ENCODE assay signal across 12 cellular contexts in genomic region chr2:165863816-165864221, GRCh38.
A peak's percentile ranks its signal among the peaks of the same experiment; 100 is the strongest.
DNase-seq lines count a peak whose midpoint lies in the region; ATAC-seq and TF ChIP-seq lines count a peak whose summit lies in the region.
"Had no signal": no experiment of that assay in that cellular context is flagged by ENCODE, and none has a peak within 500 bp of the region (broad histone marks: within the 10 kb centered on the region; RNA-seq: fewer than 3 reads in every experiment).

No MANE protein-coding gene starts in this region.

- peaks cover 9% of the 10 kb centered on the region for H3K9me3 ChIP-seq in H9 (ENCODE audit: control insufficient read depth, low read depth, low read length)
- H3K9me3 ChIP-seq in lower lobe of right lung = peaks cover 16% of the 10 kb centered on the region

- no peak overlapping the region for H2BK120ac ChIP-seq in H9 (ENCODE audit: low read depth, low read length, poor library complexity, severe bottlenecking)

- no peak overlapping the region for H4K91ac ChIP-seq in H9 (ENCODE audit: insufficient read length, low read depth, low read length)

- H2BK20ac ChIP-seq in H9 (ENCODE audit: low read depth, low read length, poor library complexity, severe bottlenecking) = no peak overlapping the region

- H3K23me2 ChIP-seq in H9 (ENCODE audit: insufficient read length, low read depth, low read length, poor library complexity, severe bottlenecking) = no peaks in the 10 kb centered on the region

- no peak overlapping the region for H3K56ac ChIP-seq in H9 (ENCODE audit: insufficient read length, low read depth, low read length)

- WGBS in H9 (ENCODE audit: extremely low coverage, insufficient read length, low lambda C conversion rate) = no CpG with 5 or more reads among the region's 5 CpGs

- H3K79me2 ChIP-seq in H9 (ENCODE audit: insufficient read depth, low read length) = no peaks in the 10 kb centered on the region

- H2BK5ac ChIP-seq in H9 (ENCODE audit: insufficient read length, low read length) = no peak overlapping the region

- H3K27me3 ChIP-seq in GM06990 (replicated peaks; ENCODE audit: control insufficient read depth, insufficient read depth, low read length) = no peaks in the 10 kb centered on the region
- no peaks in the 10 kb centered on the region for H3K27me3 ChIP-seq in H9 (ENCODE audit: insufficient read depth, low read length)
- H3K27me3 ChIP-seq in lower lobe of right lung (ENCODE audit: low read depth) = no peaks in the 10 kb centered on the region

- peaks cover 8% of the 10 kb centered on the region for H3K9me3 Mint-ChIP-seq in natural killer cell treated with Interleukin-12 subunit alpha and Interleukin-12 subunit beta and Interleukin-15 and Interleukin-18, amount 100 ng/mL, for 72 hours
- H3K9me3 Mint-ChIP-seq in H9 = peaks cover 28 to 29% of the 10 kb centered on the region in 2 experiments

- no peak for TF ChIP-seq CTCF in GM06990 (IDR thresholded peaks at IDR 0.05; ENCODE audit: insufficient read depth, low read length, poor library complexity, severe bottlenecking)
- TF ChIP-seq CTCF in H9 (conservative IDR thresholded peaks at IDR 0.05) = no peak
- TF ChIP-seq CTCF in lower lobe of right lung (IDR thresholded peaks at IDR 0.05) = no peak

- H3K27me3 Mint-ChIP-seq in natural killer cell treated with Interleukin-12 subunit alpha and Interleukin-12 subunit beta and Interleukin-15 and Interleukin-18, amount 100 ng/mL, for 72 hours = no peaks in the 10 kb centered on the region
- no peaks in the 10 kb centered on the region; the same call in 1 of the 2 replicates for H3K27me3 Mint-ChIP-seq in H9 (ENCODE audit: low read depth)

- H3K4me2 ChIP-seq in H9 (ENCODE audit: insufficient read depth, insufficient read length, low read length) = no peak overlapping the region

- H3K36me3 Mint-ChIP-seq in natural killer cell treated with Interleukin-12 subunit alpha and Interleukin-12 subunit beta and Interleukin-15 and Interleukin-18, amount 100 ng/mL, for 72 hours = peaks cover 12% of the 10 kb centered on the region
- peaks cover 15 to 34% (median 31%) of the 10 kb centered on the region in 3 experiments for H3K36me3 Mint-ChIP-seq in H9 (ENCODE audit: insufficient read depth in 1 of 3, low read depth in 3 of 3)

- H3K18ac ChIP-seq in H9 (ENCODE audit: insufficient read length, low read depth, low read length) = no peak overlapping the region

- H3K4me3 ChIP-seq in GM06990 (replicated peaks; ENCODE audit: low read depth, low read length) (no peak overlapping the region), lower lobe of right lung (no peak overlapping the region)
- H3K4me3 ChIP-seq: SK-N-MC had no signal

- H3K4me1 ChIP-seq in H9 (ENCODE audit: insufficient read depth, low read length) (no peaks in the 10 kb centered on the region), lower lobe of right lung (no peaks in the 10 kb centered on the region)

- no peak overlapping the region for H3T11ph ChIP-seq in H9 (ENCODE audit: low read length)

- no peak overlapping the region for H4K5ac ChIP-seq in H9 (ENCODE audit: insufficient read length, low read depth, low read length)

- no peak overlapping the region for H2AK5ac ChIP-seq in H9 (ENCODE audit: insufficient read length, low read length)

- H4K8ac ChIP-seq in H9 (replicated peaks; ENCODE audit: insufficient read length, low read depth, low read length) = no peak overlapping the region

- H3K4ac ChIP-seq in H9 (ENCODE audit: low read depth, low read length) = no peak overlapping the region

- no peak overlapping the region for H2BK12ac ChIP-seq in H9 (ENCODE audit: insufficient read length, low read depth, low read length)

- H3K4me1 Mint-ChIP-seq in natural killer cell treated with Interleukin-12 subunit alpha and Interleukin-12 subunit beta and Interleukin-15 and Interleukin-18, amount 100 ng/mL, for 72 hours (ENCODE audit: low read depth in 2 of 2) = no peaks in the 10 kb centered on the region
- H3K4me1 Mint-ChIP-seq in H9 = no peaks in the 10 kb centered on the region

- H3K14ac ChIP-seq in H9 (ENCODE audit: insufficient read depth, low read length) = no peak overlapping the region

- H3K27ac Mint-ChIP-seq in natural killer cell treated with Interleukin-12 subunit alpha and Interleukin-12 subunit beta and Interleukin-15 and Interleukin-18, amount 100 ng/mL, for 72 hours = no peak overlapping the region
- H3K27ac Mint-ChIP-seq in H9 = no peak overlapping the region
- H3K27ac Mint-ChIP-seq: activated T-cell treated with anti-CD3 and anti-CD28 coated beads, Interleukin-2, amount 50 U/mL, for 72 hours had no signal

- no peaks in the 10 kb centered on the region for H3K79me1 ChIP-seq in H9 (ENCODE audit: insufficient read depth, low read depth, low read length, poor library complexity, severe bottlenecking)

- DNase-seq in GM06990 (ENCODE audit: extremely low read depth, insufficient read length) (peak; percentile 9), cerebellar cortex (ENCODE audit: low spot score) (peak; percentile 65), NCI-H2107 (lab: John Stamatoyannopoulos, UW) (no peak), H9 (no peak), lower lobe of right lung (no peak)
- no peak for DNase-seq in natural killer cell treated with Interleukin-12 subunit alpha and Interleukin-12 subunit beta and Interleukin-15 and Interleukin-18, amount 100 ng/mL, for 72 hours (ENCODE audit: low spot score)
- DNase-seq: GOT3; stimulated activated CD4-positive, alpha-beta T cell treated with anti-CD3 and anti-CD28 coated beads, Interleukin-12 subunit alpha, Interleukin-12 subunit beta, amount 100 ng/mL, for 4 hours had no signal

- intact Hi-C loops in lower lobe of right lung (cut with DNase I) = no loop called here

- H3K27ac ChIP-seq in H9 (ENCODE audit: insufficient read length, low read depth, low read length) = no peak overlapping the region
- H3K27ac ChIP-seq in lower lobe of right lung = no peak overlapping the region
- H3K27ac ChIP-seq: SK-N-MC had no signal

- no peak overlapping the region for H3K4me3 Mint-ChIP-seq in natural killer cell treated with Interleukin-12 subunit alpha and Interleukin-12 subunit beta and Interleukin-15 and Interleukin-18, amount 100 ng/mL, for 72 hours
- no peak overlapping the region for H3K4me3 Mint-ChIP-seq in H9
- H3K4me3 Mint-ChIP-seq: activated T-cell treated with anti-CD3 and anti-CD28 coated beads, Interleukin-2, amount 50 U/mL, for 72 hours had no signal

- no peaks in the 10 kb centered on the region for H3K36me3 ChIP-seq in GM06990 (ENCODE audit: control insufficient read depth, insufficient read depth, low read length)
- no peaks in the 10 kb centered on the region for H3K36me3 ChIP-seq in lower lobe of right lung

- no peak overlapping the region for H3K23ac ChIP-seq in H9 (ENCODE audit: insufficient read length, low read depth, low read length)

- no peaks in the 10 kb centered on the region for H4K20me1 ChIP-seq in H9 (ENCODE audit: control insufficient read depth, insufficient read depth, insufficient read length)

- H2AFZ ChIP-seq in H9 (ENCODE audit: low read length) = no peak overlapping the region

- H2BK15ac ChIP-seq in H9 (ENCODE audit: low read depth, low read length) = no peak overlapping the region

- ATAC-seq in GM19043 (IDR thresholded peaks at IDR 0.05; ENCODE audit: low read depth, unreplicated experiment) (peak; percentile 66), HG02973 (IDR thresholded peaks at IDR 0.05; ENCODE audit: unreplicated experiment) (peak; percentile 76), lower lobe of right lung (no peak)
- no peak for ATAC-seq in natural killer cell treated with Interleukin-12 subunit alpha and Interleukin-12 subunit beta and Interleukin-15 and Interleukin-18, amount 100 ng/mL, for 72 hours

- H3K9ac ChIP-seq in H9 (ENCODE audit: extremely low read depth, insufficient read length, low read length) = no peak overlapping the region

Comparison
In these comparisons a context has a peak if more than half of its experiments do, and no peak if none do; other contexts are left out.
1. DNase-seq: peak in GM06990 (single experiment) and cerebellar cortex (single experiment); none in NCI-H2107 (single experiment), natural killer cell treated with Interleukin-12 subunit alpha and Interleukin-12 subunit beta and Interleukin-15 and Interleukin-18, amount 100 ng/mL, for 72 hours (single experiment), H9 (single experiment) and lower lobe of right lung (single experiment).
2. ATAC-seq: peak in GM19043 (single experiment) and HG02973 (single experiment); none in natural killer cell treated with Interleukin-12 subunit alpha and Interleukin-12 subunit beta and Interleukin-15 and Interleukin-18, amount 100 ng/mL, for 72 hours (0 of 2) and lower lobe of right lung (0 of 2).